8 cellular contexts compared by ENCODE assay signal in the genomic region with DNA sequence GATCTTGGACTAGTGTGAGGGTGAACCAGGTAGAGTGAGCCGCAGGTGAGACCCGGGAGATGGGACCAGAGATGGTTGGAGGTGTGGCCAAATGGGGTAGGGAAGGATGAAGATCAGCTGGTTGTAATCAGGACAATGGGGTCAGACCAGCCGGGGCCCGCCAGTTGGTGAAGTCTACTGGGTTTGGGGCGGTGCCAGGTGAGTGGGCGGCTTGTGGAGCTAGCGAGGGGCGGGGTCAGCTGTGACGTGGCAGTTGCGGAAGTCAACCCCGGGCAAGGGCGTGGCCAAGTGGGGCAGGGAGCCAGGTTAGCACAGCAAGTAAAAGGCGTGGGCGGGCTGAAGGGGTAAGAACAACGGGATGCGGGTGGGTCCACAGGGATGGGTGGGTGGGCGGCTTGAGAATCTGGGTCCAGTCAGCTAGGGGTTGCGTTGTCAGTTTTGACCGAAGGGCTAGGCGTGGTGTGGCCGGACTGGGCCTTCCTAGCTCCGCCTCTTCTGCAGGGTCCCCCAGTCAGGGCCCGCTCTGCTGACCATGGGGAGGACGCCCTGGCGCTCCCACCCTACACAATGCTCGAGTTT. TPM values are rescaled to one million over a fixed set of nuclear protein-coding genes. Genes with fewer than 3 reads are reported as not detected.
DNase-seq lines count a peak whose midpoint lies in the region; ATAC-seq, FAIRE-seq and TF ChIP-seq lines count a peak whose summit lies in the region.

No MANE protein-coding gene starts in this region.

- no peak for TF ChIP-seq CTCF in Panc1 (IDR thresholded peaks at IDR 0.05)

- peaks cover 4% of the 10 kb centered on the region; the same call in 1 of the 2 replicates for H3K4me1 ChIP-seq in ES-I3 (ENCODE audit: insufficient read depth, low read length)
- H3K4me1 ChIP-seq in Panc1 (ENCODE audit: control insufficient read depth, insufficient read depth, low read length), result no peaks in the 10 kb centered on the region
- peaks cover 0 to 21% (median 17%) of the 10 kb centered on the region in 5 donors for H3K4me1 ChIP-seq in subcutaneous abdominal adipose tissue (ENCODE audit: control insufficient read depth in 5 of 5, insufficient read depth in 5 of 5, low read length in 5 of 5)

- H3K9me3 ChIP-seq in ES-I3 (ENCODE audit: control insufficient read depth, insufficient read depth, low read length) (no peaks in the 10 kb centered on the region), Panc1 (ENCODE audit: control insufficient read depth, insufficient read depth, low read depth, low read length) (no peaks in the 10 kb centered on the region), subcutaneous abdominal adipose tissue (ENCODE audit: control insufficient read depth in 5 of 5, low read length in 5 of 5) (no peaks in the 10 kb centered on the region)

- CTCF ChIA-PET in Panc1 (lab: Charles Lee), result no interaction called here

- no peaks in the 10 kb centered on the region for H3K36me3 ChIP-seq in ES-I3 (ENCODE audit: insufficient read depth, low read length)
- H3K36me3 ChIP-seq in Panc1 (ENCODE audit: control insufficient read depth, insufficient read depth, low read length), result no peaks in the 10 kb centered on the region
- no peaks in the 10 kb centered on the region for H3K36me3 ChIP-seq in subcutaneous abdominal adipose tissue (ENCODE audit: control insufficient read depth in 5 of 5, insufficient read depth in 5 of 5, low read length in 5 of 5)

- H3K4me3 ChIP-seq in Panc1 (ENCODE audit: low read depth in 2 of 2, low read length in 2 of 2) (peak overlapping the region in 1 of 2 experiments; percentile 40; a peak in 2 of 4 replicates), subcutaneous abdominal adipose tissue (ENCODE audit: low read depth in 1 of 5, low read length in 5 of 5) (peak overlapping the region; percentile 58 to 67 (median 61))

- H3K27ac ChIP-seq in Panc1 (ENCODE audit: low read length) (no peak overlapping the region), subcutaneous abdominal adipose tissue (ENCODE audit: low read depth, low read length) (no peak overlapping the region)

- H3K9ac ChIP-seq in ES-I3 (ENCODE audit: low read depth, low read length) (peak overlapping the region; percentile 57; the same call in 1 of the 2 replicates), subcutaneous abdominal adipose tissue (ENCODE audit: low read length in 5 of 5) (peak overlapping the region in 3 of 5 donors; percentile 31 to 65 (median 49))

- FAIRE-seq in frontal cortex (lab: Jason Lieb, UNC), result no peak

- ATAC-seq in HG02678 (IDR thresholded peaks at IDR 0.05; ENCODE audit: unreplicated experiment), result peak; percentile 53
- peak; percentile 28; the same call in 1 of the 2 replicates for ATAC-seq in Panc1

- DNase-seq in Panc1 (ENCODE audit: low read depth, low spot score) (no peak), activated gamma-delta T cell (lab: John Stamatoyannopoulos, UW) (peak; percentile 63), frontal cortex (ENCODE audit: low spot score in 2 of 2) (peak; percentile 47 to 73), occipital lobe (lab: John Stamatoyannopoulos, UW) (peak; percentile 21), DMS114 treated with DMSO at 0.1 percent for 48 hours (lab: John Stamatoyannopoulos, UW; ENCODE audit: unreplicated experiment) (no peak)

- BruUV-seq in Panc1 (replicated peaks; lab: Mats Ljungman, UMichigan), result no TSS peak

- in situ Hi-C loops in Panc1 (cut with HindIII; ENCODE audit: low pct_unique_long_range_greater_than_20kb, low sequenced_read_pairs), result no loop called here

- POLR2A ChIA-PET in Panc1 (lab: Charles Lee), result no interaction called here

- no peaks in the 10 kb centered on the region for H3K27me3 ChIP-seq in Panc1 (ENCODE audit: control insufficient read depth, insufficient read depth, low read length)
- peaks cover 0 to 2% (median 0%) of the 10 kb centered on the region in 5 donors for H3K27me3 ChIP-seq in subcutaneous abdominal adipose tissue (ENCODE audit: control insufficient read depth in 5 of 5, insufficient read depth in 4 of 5, low read length in 5 of 5)

- intact Hi-C loops in Panc1 (cut with micrococcal nuclease; ENCODE audit: unreplicated experiment), result no loop called here

RNA-seq across cellular contexts. Expression of a gene that starts 25.5 kb away (rescaled TPM):
- total RNA-seq in Panc1 (2021; ENCODE audit: unreplicated experiment) (94.5 TPM), frontal cortex (82.7 TPM), occipital lobe (79.7 TPM)
- 58.6 TPM for polyA plus RNA-seq in Panc1 (2012; ENCODE audit: insufficient read length)

RNA-seq across cellular contexts. Expression of a gene that starts 49.6 kb away (rescaled TPM):
- total RNA-seq in Panc1 (2021; ENCODE audit: unreplicated experiment) (0.36 TPM), frontal cortex (2.4 TPM), occipital lobe (2.0 TPM)
- polyA plus RNA-seq in Panc1 (2012; ENCODE audit: insufficient read length), result 0.73 TPM

Comparison
In these comparisons a context has a peak if more than half of its experiments do, and no peak if none do; other contexts are left out.
1. DNase-seq: peak in activated gamma-delta T cell (single experiment), frontal cortex (2 of 2) and occipital lobe (single experiment); none in Panc1 (single experiment) and DMS114 treated with DMSO at 0.1 percent for 48 hours (single experiment).